Comparison of ENCODE assay signal across 12 cellular contexts in the genomic region with DNA sequence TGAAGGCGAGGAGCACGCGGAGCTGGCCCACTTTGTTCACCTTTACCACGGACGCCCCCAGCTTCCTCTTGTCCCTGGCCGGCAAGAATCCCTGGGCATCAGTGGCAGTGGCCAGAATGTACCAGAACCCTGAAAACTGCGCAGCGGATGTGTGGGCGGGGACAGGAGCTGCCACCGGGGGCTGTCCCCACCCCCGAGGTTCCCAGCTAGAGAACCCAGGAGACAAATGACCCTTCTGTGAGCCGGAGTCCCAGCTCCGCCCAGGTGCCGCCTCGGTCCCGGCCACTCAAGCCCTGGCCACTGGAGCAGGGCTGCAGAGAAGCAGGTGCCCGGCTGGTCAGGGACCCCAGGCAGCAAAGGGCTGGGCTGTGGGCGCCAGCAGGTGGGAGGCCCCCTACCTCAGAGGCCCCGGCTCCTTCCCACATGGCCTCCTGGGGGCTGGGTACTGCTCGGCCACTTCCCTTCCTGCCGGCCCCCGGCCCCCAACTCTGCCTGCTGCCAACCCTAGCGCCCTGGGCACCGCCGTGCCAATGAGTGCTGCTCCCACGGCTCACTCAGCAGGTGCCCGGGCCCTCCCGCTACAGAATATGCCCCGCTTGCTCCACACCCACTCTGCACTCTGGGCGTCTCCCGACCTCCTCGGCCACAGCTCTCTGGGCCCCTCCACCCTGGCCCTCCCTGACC. TPM values are rescaled to one million over a fixed set of nuclear protein-coding genes. Genes with fewer than 3 reads are reported as not detected.
A peak's percentile ranks its signal among the peaks of the same experiment; 100 is the strongest.
DNase-seq lines count a peak whose midpoint lies in the region; ATAC-seq, FAIRE-seq and TF ChIP-seq lines count a peak whose summit lies in the region.
"Had no signal": no experiment of that assay in that cellular context is flagged by ENCODE, and none has a peak within 500 bp of the region (broad histone marks: within the 10 kb centered on the region; RNA-seq: fewer than 3 reads in every experiment).

No MANE protein-coding gene starts in this region.

- CTCF ChIA-PET in activated CD8-positive, alpha-beta memory T cell treated with anti-CD3 and anti-CD28 coated beads, Interleukin-2, amount 10 ng/mL, durations not matched to agents 7 days and 5 days (lab: Charles Lee): interaction anchor here (0.8 to 1.8 kb wide), 3 partner anchors 9 to 14 kb away, joined by 3 to 12 read pairs (median 4); no protein-coding TSS in a partner anchor

- no peaks in the 10 kb centered on the region for H3K36me3 ChIP-seq in BLaER1 treated with 17β-estradiol and CSF1 and Interleukin-3, amounts not matched to agents 10 nM and 100 nM
- H3K36me3 ChIP-seq in lower lobe of right lung: no peaks in the 10 kb centered on the region
- H3K36me3 ChIP-seq: cardiac muscle cell, tibial nerve had no signal

- H3K4me3 Mint-ChIP-seq in activated CD8-positive, alpha-beta memory T cell treated with anti-CD3 and anti-CD28 coated beads, Interleukin-2, amount 10 ng/mL, durations not matched to agents 7 days and 5 days: no peak overlapping the region

- FAIRE-seq in HTR-8/SVneo (lab: Jason Lieb, UNC): no peak

- peak; percentile 65 for ATAC-seq in activated CD8-positive, alpha-beta memory T cell treated with anti-CD3 and anti-CD28 coated beads, Interleukin-2, amount 10 ng/mL, durations not matched to agents 7 days and 5 days
- peak; percentile 33 to 38 for ATAC-seq in lower lobe of right lung

- no peaks in the 10 kb centered on the region for H3K9me3 ChIP-seq in BLaER1 treated with 17β-estradiol and CSF1 and Interleukin-3, amounts not matched to agents 10 nM and 100 nM (replicated peaks in 1 of 11)
- no peaks in the 10 kb centered on the region for H3K9me3 ChIP-seq in lower lobe of right lung
- H3K9me3 ChIP-seq: tibial nerve had no signal

- peak; percentile 90 for DNase-seq in GM13977 (ENCODE audit: low spot score)
- DNase-seq in activated CD8-positive, alpha-beta memory T cell treated with anti-CD3 and anti-CD28 coated beads, Interleukin-2, amount 10 ng/mL, durations not matched to agents 7 days and 5 days: peak; percentile 61
- DNase-seq in lower lobe of right lung: no peak
- DNase-seq in HuH-7 (ENCODE audit: low spot score): no peak
- no peak for DNase-seq in HT-29 (ENCODE audit: low spot score)
- no peak for DNase-seq in NCI-H2196 (lab: John Stamatoyannopoulos, UW; ENCODE audit: unreplicated experiment)
- no peak for DNase-seq in HTR-8/SVneo (ENCODE audit: insufficient read length, low spot score)
- DNase-seq: foreskin fibroblast, Karpas-422 had no signal

- H3K27ac Mint-ChIP-seq in activated CD8-positive, alpha-beta memory T cell treated with anti-CD3 and anti-CD28 coated beads, Interleukin-2, amount 10 ng/mL, durations not matched to agents 7 days and 5 days: no peak overlapping the region

- peak overlapping the region in 8 of 11 experiments; percentile 4 to 53 (median 42); a peak in 10 of 22 replicates for H3K9ac ChIP-seq in BLaER1 treated with 17β-estradiol and CSF1 and Interleukin-3, amounts not matched to agents 10 nM and 100 nM

- TF ChIP-seq CTCF in GM13977 (IDR thresholded peaks at IDR 0.05; ENCODE audit: extremely low read depth, insufficient read depth, missing control alignments) (no peak), lower lobe of right lung (IDR thresholded peaks at IDR 0.05) (no peak)

- H3K4me1 Mint-ChIP-seq in activated CD8-positive, alpha-beta memory T cell treated with anti-CD3 and anti-CD28 coated beads, Interleukin-2, amount 10 ng/mL, durations not matched to agents 7 days and 5 days: peaks cover 6% of the 10 kb centered on the region

- H3K36me3 Mint-ChIP-seq in activated CD8-positive, alpha-beta memory T cell treated with anti-CD3 and anti-CD28 coated beads, Interleukin-2, amount 10 ng/mL, durations not matched to agents 7 days and 5 days: no peaks in the 10 kb centered on the region

- H3K27me3 ChIP-seq in BLaER1 treated with 17β-estradiol and CSF1 and Interleukin-3, amounts not matched to agents 10 nM and 100 nM: peaks cover 0 to 39% (median 0%) of the 10 kb centered on the region in 11 experiments; a peak in 9 of 22 replicates
- peaks cover 38% of the 10 kb centered on the region for H3K27me3 ChIP-seq in lower lobe of right lung (ENCODE audit: low read depth)
- H3K27me3 ChIP-seq: cardiac muscle cell had no signal

- peak overlapping the region; percentile 87 to 99 (median 95) for H3K4me2 ChIP-seq in BLaER1 treated with 17β-estradiol and CSF1 and Interleukin-3, amounts not matched to agents 10 nM and 100 nM

- peak overlapping the region; percentile 9 to 55 (median 30); a peak in 14 of 20 replicates for H3K4me3 ChIP-seq in BLaER1 treated with 17β-estradiol and CSF1 and Interleukin-3, amounts not matched to agents 10 nM and 100 nM
- peak overlapping the region; percentile 29 for H3K4me3 ChIP-seq in lower lobe of right lung
- H3K4me3 ChIP-seq: cardiac muscle cell had no signal

- in situ Hi-C loops in GM13977 (cut with MboI; ENCODE audit: low pct_unique_long_range_greater_than_20kb, low sequenced_read_pairs, unreplicated experiment): no loop called here

- H3K9me3 Mint-ChIP-seq in activated CD8-positive, alpha-beta memory T cell treated with anti-CD3 and anti-CD28 coated beads, Interleukin-2, amount 10 ng/mL, durations not matched to agents 7 days and 5 days (ENCODE audit: low read depth): no peaks in the 10 kb centered on the region

- peak overlapping the region in 1 of 11 experiments; percentile 46; a peak in 2 of 22 replicates for H3K27ac ChIP-seq in BLaER1 treated with 17β-estradiol and CSF1 and Interleukin-3, amounts not matched to agents 10 nM and 100 nM
- H3K27ac ChIP-seq in lower lobe of right lung: no peak overlapping the region
- H3K27ac ChIP-seq: cardiac muscle cell had no signal

- intact Hi-C loops in lower lobe of right lung (cut with DNase I): no loop called here

- peaks cover 0 to 33% (median 8%) of the 10 kb centered on the region in 11 experiments; a peak in 8 of 22 replicates for H4K20me1 ChIP-seq in BLaER1 treated with 17β-estradiol and CSF1 and Interleukin-3, amounts not matched to agents 10 nM and 100 nM

- H3K27me3 Mint-ChIP-seq in activated CD8-positive, alpha-beta memory T cell treated with anti-CD3 and anti-CD28 coated beads, Interleukin-2, amount 10 ng/mL, durations not matched to agents 7 days and 5 days: peaks cover 13% of the 10 kb centered on the region

- peaks cover 40 to 77% (median 68%) of the 10 kb centered on the region in 10 experiments for H3K4me1 ChIP-seq in BLaER1 treated with 17β-estradiol and CSF1 and Interleukin-3, amounts not matched to agents 10 nM and 100 nM
- H3K4me1 ChIP-seq in lower lobe of right lung: peaks cover 23% of the 10 kb centered on the region

RNA-seq across cellular contexts. Expression of gene LCN10, which starts 0.7 kb away (rescaled TPM):
- total RNA-seq in activated CD8-positive, alpha-beta memory T cell treated with anti-CD3 and anti-CD28 coated beads, Interleukin-2, amount 10 ng/mL, durations not matched to agents 7 days and 5 days: under 1 TPM in 1 of 2 experiments, not detected in 1; 0.68 TPM
- 2.5 TPM for total RNA-seq in lower lobe of right lung
- total RNA-seq in HT-29 (2014; rRNA removed; shearing (Covaris generic)): not detected in 2 replicates

RNA-seq across cellular contexts. Expression of gene LCN6, which starts 6.3 kb away (rescaled TPM):
- not detected for total RNA-seq in activated CD8-positive, alpha-beta memory T cell treated with anti-CD3 and anti-CD28 coated beads, Interleukin-2, amount 10 ng/mL, durations not matched to agents 7 days and 5 days
- 2.9 TPM for total RNA-seq in lower lobe of right lung
- total RNA-seq in HT-29 (2014; rRNA removed; shearing (Covaris generic)): not detected in 2 replicates
- total RNA-seq: cardiac muscle cell had no signal

RNA-seq across cellular contexts. Expression of gene LCN8, which starts 16.0 kb away (rescaled TPM):
- not detected for total RNA-seq in activated CD8-positive, alpha-beta memory T cell treated with anti-CD3 and anti-CD28 coated beads, Interleukin-2, amount 10 ng/mL, durations not matched to agents 7 days and 5 days
- total RNA-seq in lower lobe of right lung: not detected
- total RNA-seq in HT-29 (2014; rRNA removed; shearing (Covaris generic)): not detected in 2 replicates
- total RNA-seq: cardiac muscle cell had no signal

RNA-seq across cellular contexts. Expression of gene LCN15, which starts 22.3 kb away (rescaled TPM):
- total RNA-seq in activated CD8-positive, alpha-beta memory T cell treated with anti-CD3 and anti-CD28 coated beads, Interleukin-2, amount 10 ng/mL, durations not matched to agents 7 days and 5 days: not detected
- total RNA-seq in lower lobe of right lung: not detected
- 0.60 TPM in 1 of 2 replicates, not detected in the other for total RNA-seq in HT-29 (2014; rRNA removed; shearing (Covaris generic))
- total RNA-seq: tibial nerve had no signal

RNA-seq across cellular contexts. Expression of gene DIPK1B, which starts 29.7 kb away (rescaled TPM):
- total RNA-seq in activated CD8-positive, alpha-beta memory T cell treated with anti-CD3 and anti-CD28 coated beads, Interleukin-2, amount 10 ng/mL, durations not matched to agents 7 days and 5 days: not detected
- 15.1 TPM for total RNA-seq in lower lobe of right lung
- not detected in 2 replicates for total RNA-seq in HT-29 (2014; rRNA removed; shearing (Covaris generic))

Comparison
In these comparisons a context has a peak if more than half of its experiments do, and no peak if none do; other contexts are left out.
1. DNase-seq: peak in GM13977 (single experiment) and activated CD8-positive, alpha-beta memory T cell treated with anti-CD3 and anti-CD28 coated beads, Interleukin-2, amount 10 ng/mL, durations not matched to agents 7 days and 5 days (single experiment); none in lower lobe of right lung (single experiment), HuH-7 (single experiment), HT-29 (single experiment), NCI-H2196 (single experiment) and HTR-8/SVneo (single experiment).